Comparison of ENCODE assay signal across 1 cellular context in the genomic region with DNA sequence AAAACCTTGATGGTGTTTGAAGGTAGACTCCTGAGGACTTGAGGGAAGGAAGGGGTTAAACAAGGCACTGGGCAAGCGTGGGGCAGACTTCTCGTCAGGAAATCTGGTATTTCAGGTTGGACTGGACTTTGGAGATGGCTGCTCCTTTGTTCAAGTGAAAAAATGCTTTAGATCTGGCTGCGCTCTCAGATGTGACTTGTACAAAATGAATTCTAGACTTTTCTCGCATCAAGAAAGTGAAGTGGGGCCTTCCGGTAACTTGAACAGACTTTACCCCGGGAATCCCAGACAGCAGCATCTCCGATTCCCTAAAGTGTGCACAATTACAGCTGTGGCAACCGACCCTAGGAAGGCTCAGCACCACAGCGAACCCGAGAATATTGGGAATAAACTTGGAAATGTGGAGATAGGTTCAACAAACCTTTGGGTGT.
TF ChIP-seq lines count a peak whose summit lies in the region.

No MANE protein-coding gene starts in this region.

TF ChIP-seq in IMR-90, 13 proteins besides CTCF, POLR2A, EP300 and RAD21:
- no peak for TF ChIP-seq MAFK (IDR thresholded peaks at IDR 0.05; ENCODE audit: low read depth, low read length)
- TF ChIP-seq BHLHE40 (IDR thresholded peaks at IDR 0.05; ENCODE audit: low read depth, low read length), result no peak
- TF ChIP-seq, protein P1, sequence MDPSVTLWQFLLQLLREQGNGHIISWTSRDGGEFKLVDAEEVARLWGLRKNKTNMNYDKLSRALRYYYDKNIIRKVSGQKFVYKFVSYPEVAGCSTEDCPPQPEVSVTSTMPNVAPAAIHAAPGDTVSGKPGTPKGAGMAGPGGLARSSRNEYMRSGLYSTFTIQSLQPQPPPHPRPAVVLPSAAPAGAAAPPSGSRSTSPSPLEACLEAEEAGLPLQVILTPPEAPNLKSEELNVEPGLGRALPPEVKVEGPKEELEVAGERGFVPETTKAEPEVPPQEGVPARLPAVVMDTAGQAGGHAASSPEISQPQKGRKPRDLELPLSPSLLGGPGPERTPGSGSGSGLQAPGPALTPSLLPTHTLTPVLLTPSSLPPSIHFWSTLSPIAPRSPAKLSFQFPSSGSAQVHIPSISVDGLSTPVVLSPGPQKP (IDR thresholded peaks at IDR 0.05; ENCODE audit: borderline replicate concordance, low read depth, low read length), result no peak
- no peak for TF ChIP-seq FOS (IDR thresholded peaks at IDR 0.05; ENCODE audit: low read depth, low read length)
- no peak for TF ChIP-seq MAZ (IDR thresholded peaks at IDR 0.05; ENCODE audit: borderline replicate concordance, low read depth, low read length)
- TF ChIP-seq RCOR1 (IDR thresholded peaks at IDR 0.05; ENCODE audit: insufficient replicate concordance, low read length), result no peak
- TF ChIP-seq CEBPB (IDR thresholded peaks at IDR 0.05; ENCODE audit: low read depth, low read length), result no peak
- TF ChIP-seq, protein P2, sequence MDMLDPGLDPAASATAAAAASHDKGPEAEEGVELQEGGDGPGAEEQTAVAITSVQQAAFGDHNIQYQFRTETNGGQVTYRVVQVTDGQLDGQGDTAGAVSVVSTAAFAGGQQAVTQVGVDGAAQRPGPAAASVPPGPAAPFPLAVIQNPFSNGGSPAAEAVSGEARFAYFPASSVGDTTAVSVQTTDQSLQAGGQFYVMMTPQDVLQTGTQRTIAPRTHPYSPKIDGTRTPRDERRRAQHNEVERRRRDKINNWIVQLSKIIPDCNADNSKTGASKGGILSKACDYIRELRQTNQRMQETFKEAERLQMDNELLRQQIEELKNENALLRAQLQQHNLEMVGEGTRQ (IDR thresholded peaks at IDR 0.05; ENCODE audit: low read depth, low read length), result no peak
- TF ChIP-seq CHD1 (IDR thresholded peaks at IDR 0.05; ENCODE audit: low read depth, low read length), result no peak
- no peak for TF ChIP-seq SMC3 (IDR thresholded peaks at IDR 0.05; ENCODE audit: low read depth, low read length)
- no peak for TF ChIP-seq NFE2L2 (IDR thresholded peaks at IDR 0.05; ENCODE audit: low read depth, low read length)
- TF ChIP-seq RFX5 (IDR thresholded peaks at IDR 0.05; ENCODE audit: low read depth, low read length), result no peak
